ENCODE assay signal across 8 cellular contexts in genomic region chr13:106636492-106636891, GRCh38.
"Had no signal": no experiment of that assay in that cellular context is flagged by ENCODE, and none has a peak within 500 bp of the region (broad histone marks: within the 10 kb centered on the region; RNA-seq: fewer than 3 reads in every experiment).

No MANE protein-coding gene starts in this region.

- H3K4me2 ChIP-seq: GM23338 had no signal

- H3K4me1 ChIP-seq: HAP-1 had no signal

- DNase-seq: H7, HFFc6, IMR-90 had no signal

- H2AFZ ChIP-seq: GM23338 had no signal

- H3K9me3 ChIP-seq: HAP-1 had no signal

- H3K36me3 ChIP-seq: HAP-1 had no signal

- H3K4me3 ChIP-seq: GM23338, HAP-1, K562 had no signal

- ATAC-seq: GM23338, HCT116, K562 had no signal

- FAIRE-seq: HTR-8/SVneo, K562 had no signal
